8 cellular contexts compared by ENCODE assay signal in genomic region chr6:50589751-50590470, GRCh38.
"Had no signal": no experiment of that assay in that cellular context is flagged by ENCODE, and none has a peak within 500 bp of the region (broad histone marks: within the 10 kb centered on the region; RNA-seq: fewer than 3 reads in every experiment).

No MANE protein-coding gene starts in this region.

- H3K4me3 Mint-ChIP-seq: GM23338, H9 had no signal

- DNase-seq: GM23248, GOT3, H7, H9, HCEC 1CT had no signal

- H3K9me3 Mint-ChIP-seq: GM23338, H9 had no signal

- H2AFZ ChIP-seq: GM23248, GM23338 had no signal

- H3K4me3 ChIP-seq: GM23248, GM23338, HAP-1 had no signal

- H3K4me2 ChIP-seq: GM23338 had no signal

- H3K27ac ChIP-seq: GM23248 had no signal

- H3K27ac Mint-ChIP-seq: GM23338, H9 had no signal

- ATAC-seq: GM23338, HCT116 had no signal

- H3K9ac ChIP-seq: GM23248 had no signal

- H3K4me1 ChIP-seq: HAP-1 had no signal

- H3K9me3 ChIP-seq: HAP-1 had no signal

- H3K36me3 ChIP-seq: HAP-1 had no signal
